Comparison of ENCODE assay signal across 7 cellular contexts in genomic region chr15:71730277-71731144, GRCh38.
A peak's percentile ranks its signal among the peaks of the same experiment; 100 is the strongest.
DNase-seq lines count a peak whose midpoint lies in the region; TF ChIP-seq lines count a peak whose summit lies in the region.

No MANE protein-coding gene starts in this region.

- WGBS in hepatocyte (ENCODE audit: low lambda C conversion rate, missing lambda C conversion rate): 47% methylated on average over 15 of the region's 15 CpGs

- no peak overlapping the region for H2AFZ ChIP-seq in hepatocyte

- no peaks in the 10 kb centered on the region for H3K36me3 ChIP-seq in NT2/D1 (ENCODE audit: insufficient read depth, insufficient read length, low read length)
- no peaks in the 10 kb centered on the region for H3K36me3 ChIP-seq in hepatocyte (replicated peaks; ENCODE audit: insufficient read depth, low read depth)

- no peak overlapping the region for H3K9ac ChIP-seq in NT2/D1 (ENCODE audit: insufficient read length, low read depth)

- H3K4me3 ChIP-seq in NT2/D1 (ENCODE audit: insufficient read length, low read depth) (no peak overlapping the region), hepatocyte (no peak overlapping the region)

- H3K79me2 ChIP-seq in hepatocyte: no peaks in the 10 kb centered on the region

- H4K20me1 ChIP-seq in hepatocyte (ENCODE audit: insufficient read depth, poor library complexity, severe bottlenecking): no peaks in the 10 kb centered on the region

- no peak overlapping the region for H3K27ac ChIP-seq in hepatocyte

- TF ChIP-seq CTCF in hepatocyte (IDR thresholded peaks at IDR 0.05; ENCODE audit: poor library complexity): peak; percentile 71

- H3K9me3 ChIP-seq in NT2/D1 (ENCODE audit: insufficient read depth, low read length) (no peaks in the 10 kb centered on the region), hepatocyte (ENCODE audit: low read depth) (no peaks in the 10 kb centered on the region)

- H3K27me3 ChIP-seq in NT2/D1 (ENCODE audit: insufficient read depth, insufficient read length) (no peaks in the 10 kb centered on the region), hepatocyte (no peaks in the 10 kb centered on the region)

- no peaks in the 10 kb centered on the region for H3K9me2 ChIP-seq in hepatocyte (replicated peaks; ENCODE audit: insufficient read depth)

- H3K4me1 ChIP-seq in NT2/D1 (ENCODE audit: insufficient read depth, insufficient read length) (no peaks in the 10 kb centered on the region), hepatocyte (ENCODE audit: insufficient read depth) (peaks cover 7% of the 10 kb centered on the region)

- H3K4me2 ChIP-seq in hepatocyte: no peak overlapping the region

- DNase-seq in DMS114 treated with DMSO at 0.1 percent for 48 hours (lab: John Stamatoyannopoulos, UW; ENCODE audit: unreplicated experiment): peak; percentile 60
- peak; percentile 62 for DNase-seq in H4 (ENCODE audit: low spot score)
- peak; percentile 35 for DNase-seq in NT2/D1 (ENCODE audit: low read depth, low spot score)
- DNase-seq in amniotic epithelial cell (ENCODE audit: low read depth): peak; percentile 71
- DNase-seq in hepatocyte (ENCODE audit: low spot score): peak; percentile 78
- DNase-seq in stimulated activated CD4-positive, alpha-beta T cell treated with anti-CD3 and anti-CD28 coated beads, Interleukin-15, amount 100 ng/mL, for 24 hours: peak; percentile 39
- DNase-seq in activated CD8-positive, alpha-beta memory T cell treated with anti-CD3 and anti-CD28 coated beads for 24 hours: no peak
